In genomic region chr1:110956586-110956985, GRCh38 we compare ENCODE assay signal across 1 cellular context.
TF ChIP-seq lines count a peak whose summit lies in the region.

No MANE protein-coding gene starts in this region.

TF ChIP-seq in GM23338, 12 proteins besides CTCF, POLR2A, EP300 and RAD21 (continued from another document):
- no peak for TF ChIP-seq REST (IDR thresholded peaks at IDR 0.05; ENCODE audit: unreplicated experiment)
- TF ChIP-seq EZH2phosphoT487 (IDR thresholded peaks at IDR 0.05; ENCODE audit: unreplicated experiment): no peak
- TF ChIP-seq ZNF331 (CRISPR knock-in tag; IDR thresholded peaks at IDR 0.05; ENCODE audit: low read depth): no peak
- no peak for TF ChIP-seq ZNF114 (CRISPR knock-in tag; IDR thresholded peaks at IDR 0.05)
- no peak for TF ChIP-seq STAT1 (IDR thresholded peaks at IDR 0.05; ENCODE audit: unreplicated experiment)
- TF ChIP-seq NANOG (IDR thresholded peaks at IDR 0.05; ENCODE audit: borderline replicate concordance): no peak
- TF ChIP-seq JUNB (IDR thresholded peaks at IDR 0.05; ENCODE audit: unreplicated experiment): no peak
- no peak for TF ChIP-seq ETS1 (IDR thresholded peaks at IDR 0.05)
- TF ChIP-seq EZH2 (IDR thresholded peaks at IDR 0.05; ENCODE audit: low read depth, unreplicated experiment): no peak
